In genomic region chr19:51640371-51640770, GRCh38 we compare ENCODE assay signal across 41 cellular contexts. TPM values are rescaled to one million over a fixed set of nuclear protein-coding genes. Genes with fewer than 3 reads are reported as not detected.
"Had no signal": no experiment of that assay in that cellular context is flagged by ENCODE, and none has a peak within 500 bp of the region (broad histone marks: within the 10 kb centered on the region; RNA-seq: fewer than 3 reads in every experiment).

No MANE protein-coding gene starts in this region.

- H3K36me3 Mint-ChIP-seq: activated CD4-positive, alpha-beta memory T cell treated with anti-CD3 and anti-CD28 coated beads for 36 hours; activated naive CD4-positive, alpha-beta T cell treated with anti-CD3 and anti-CD28 coated beads, Interleukin-2, amount 10 ng/mL, durations not matched to agents 7 days and 5 days; activated naive CD4-positive, alpha-beta T cell treated with anti-CD3 and anti-CD28 coated beads, Interleukin-2, amount 50 U/mL, for 24 hours; activated naive CD8-positive, alpha-beta T cell; activated naive CD8-positive, alpha-beta T cell treated with anti-CD3 and anti-CD28 coated beads, Interleukin-2, amount 10 ng/mL, durations not matched to agents 7 days and 5 days; brain had no signal

- H3K27me3 Mint-ChIP-seq: activated B cell treated with CpG ODN at 0.5 μM for 24 hours; activated naive CD4-positive, alpha-beta T cell treated with anti-CD3 and anti-CD28 coated beads, Interleukin-2, amount 50 U/mL, for 24 hours; activated naive CD8-positive, alpha-beta T cell treated with anti-CD3 and anti-CD28 coated beads, Interleukin-2, amount 50 U/mL, for 24 hours had no signal

- H3K4me3 ChIP-seq: ascending aorta, cardiac muscle cell had no signal

- H3K4me1 ChIP-seq: ascending aorta had no signal

- H3K4me1 Mint-ChIP-seq: activated naive CD4-positive, alpha-beta T cell treated with anti-CD3 and anti-CD28 coated beads, Interleukin-2, amount 10 ng/mL, durations not matched to agents 7 days and 5 days; activated naive CD4-positive, alpha-beta T cell treated with anti-CD3 and anti-CD28 coated beads, Interleukin-2, amount 50 U/mL, for 24 hours; activated naive CD8-positive, alpha-beta T cell treated with anti-CD3 and anti-CD28 coated beads, Interleukin-2, amount 50 U/mL, for 24 hours; activated T-helper 17 cell treated with anti-CD3 and anti-CD28 coated beads, Interleukin-2, amount 50 U/mL, for 72 hours; brain had no signal

- H3K9me3 ChIP-seq: ascending aorta had no signal

- H3K27ac ChIP-seq: ascending aorta, cardiac muscle cell, VCaP had no signal

- H3K4me3 Mint-ChIP-seq: activated B cell treated with CpG ODN at 0.5 μM for 24 hours; activated CD4-positive, alpha-beta memory T cell treated with anti-CD3 and anti-CD28 coated beads for 36 hours; activated CD4-positive, alpha-beta T cell treated with anti-CD3 and anti-CD28 coated beads, Interleukin-2, amount 10 ng/mL, durations not matched to agents 24 days and 14 days; activated CD8-positive, alpha-beta T cell treated with anti-CD3 and anti-CD28 coated beads for 36 hours; activated naive CD4-positive, alpha-beta T cell treated with anti-CD3 and anti-CD28 coated beads, Interleukin-2, amount 10 ng/mL, durations not matched to agents 7 days and 5 days; activated naive CD4-positive, alpha-beta T cell treated with anti-CD3 and anti-CD28 coated beads, Interleukin-2, amount 50 U/mL, for 24 hours; activated naive CD8-positive, alpha-beta T cell; activated naive CD8-positive, alpha-beta T cell treated with anti-CD3 and anti-CD28 coated beads, Interleukin-2, amount 10 ng/mL, durations not matched to agents 7 days and 5 days; activated naive CD8-positive, alpha-beta T cell treated with anti-CD3 and anti-CD28 coated beads, Interleukin-2, amount 50 U/mL, for 24 hours; activated T-cell treated with anti-CD3 and anti-CD28 coated beads, Interleukin-2, amount 50 U/mL, for 4 hours; activated T-cell treated with anti-CD3 and anti-CD28 coated beads, Interleukin-2, amount 50 U/mL, for 72 hours; activated T-helper 1 cell treated with anti-CD3 and anti-CD28 coated beads, Interleukin-12 subunit alpha, Interleukin-12 subunit beta, Interleukin-2, Interleukin-4 antibody, amounts not matched to agents 30 ng/mL and 10 ng/mL and 1 ng/mL, durations not matched to agents 14 hours and 24 hours and 36 hours; activated T-helper 17 cell treated with anti-CD3 and anti-CD28 coated beads, Interleukin-2, amount 50 U/mL, for 72 hours; brain; central memory CD8-positive, alpha-beta T cell; T-helper 1 cell treated with Interleukin-12 subunit alpha and Interleukin-12 subunit beta and Interleukin-4 antibody, amounts not matched to agents 30 μg/mL and 1 μg/mL, for 36 hours; T-helper 2 cell treated with Interferon-gamma antibody and Interleukin-4, amounts not matched to agents 5 μg/mL and 100 μg/mL, for 36 hours had no signal

- H3K36me3 ChIP-seq: ascending aorta, cardiac muscle cell had no signal

- H3K27me3 ChIP-seq: ascending aorta, cardiac muscle cell had no signal

- DNase-seq: activated B cell treated with CpG ODN at 0.5 μM for 24 hours; activated CD4-positive, alpha-beta memory T cell treated with anti-CD3 and anti-CD28 coated beads for 36 hours; activated CD4-positive, alpha-beta T cell treated with anti-CD3 and anti-CD28 coated beads for 4 hours; activated CD4-positive, alpha-beta T cell treated with anti-CD3 and anti-CD28 coated beads, Interleukin-2, amount 10 ng/mL, durations not matched to agents 24 days and 14 days; activated CD4-positive, alpha-beta T cell treated with anti-CD3 and anti-CD28 coated beads, Interleukin-2, amount 50 U/mL, for 1 hour; activated CD4-positive, alpha-beta T cell treated with anti-CD3 and anti-CD28 coated beads, Interleukin-2, amount 50 U/mL, for 4 hours; activated CD4-positive, CD25-positive, alpha-beta regulatory T cell treated with anti-CD3 and anti-CD28 coated beads, Interleukin-2, amount 50 U/mL, for 72 hours; activated CD8-positive, alpha-beta memory T cell treated with anti-CD3 and anti-CD28 coated beads, Interleukin-2, amount 50 U/mL, for 4 hours; activated CD8-positive, alpha-beta T cell treated with anti-CD3 and anti-CD28 coated beads for 36 hours; activated effector memory CD4-positive, alpha-beta T cell treated with anti-CD3 and anti-CD28 coated beads, Interleukin-2, amount 50 U/mL, for 16 hours; activated gamma-delta T cell treated with Interleukin-2 at 50 U/mL for 16 hours; activated naive CD4-positive, alpha-beta T cell treated with anti-CD3 and anti-CD28 coated beads, Interleukin-2, amount 10 ng/mL, durations not matched to agents 7 days and 5 days; activated naive CD4-positive, alpha-beta T cell treated with Interleukin-2 at 50 U/mL for 16 hours; activated naive CD8-positive, alpha-beta T cell treated with anti-CD3 and anti-CD28 coated beads, Interleukin-2, amount 10 ng/mL, durations not matched to agents 7 days and 5 days; activated naive CD8-positive, alpha-beta T cell treated with anti-CD3 and anti-CD28 coated beads, Interleukin-2, amount 50 U/mL, for 24 hours; activated T-cell treated with anti-CD3 and anti-CD28 coated beads for 4 hours; activated T-cell treated with anti-CD3 and anti-CD28 coated beads, Interleukin-2, amount 50 U/mL, for 1 hour; activated T-cell treated with anti-CD3 and anti-CD28 coated beads, Interleukin-2, amount 50 U/mL, for 4 hours; activated T-cell treated with anti-CD3 and anti-CD28 coated beads, Interleukin-2, amount 50 U/mL, for 72 hours; amygdala; anterior cingulate cortex; caudate nucleus; cerebellar nuclear complex; T-helper 1 cell; T-helper 2 cell; T-helper 9 cell had no signal

- H3K27ac Mint-ChIP-seq: activated B cell treated with CpG ODN at 0.5 μM for 24 hours; activated CD4-positive, alpha-beta memory T cell treated with anti-CD3 and anti-CD28 coated beads for 36 hours; activated CD4-positive, alpha-beta T cell treated with anti-CD3 and anti-CD28 coated beads, Interleukin-2, amount 10 ng/mL, durations not matched to agents 24 days and 14 days; activated CD8-positive, alpha-beta T cell treated with anti-CD3 and anti-CD28 coated beads for 36 hours; activated naive CD4-positive, alpha-beta T cell treated with anti-CD3 and anti-CD28 coated beads, Interleukin-2, amount 10 ng/mL, durations not matched to agents 7 days and 5 days; activated naive CD4-positive, alpha-beta T cell treated with anti-CD3 and anti-CD28 coated beads, Interleukin-2, amount 50 U/mL, for 24 hours; activated naive CD8-positive, alpha-beta T cell; activated naive CD8-positive, alpha-beta T cell treated with anti-CD3 and anti-CD28 coated beads, Interleukin-2, amount 10 ng/mL, durations not matched to agents 7 days and 5 days; activated naive CD8-positive, alpha-beta T cell treated with anti-CD3 and anti-CD28 coated beads, Interleukin-2, amount 50 U/mL, for 24 hours; activated T-cell treated with anti-CD3 and anti-CD28 coated beads, Interleukin-2, amount 50 U/mL, for 72 hours; activated T-helper 1 cell treated with anti-CD3 and anti-CD28 coated beads, Interleukin-12 subunit alpha, Interleukin-12 subunit beta, Interleukin-2, Interleukin-4 antibody, amounts not matched to agents 30 ng/mL and 10 ng/mL and 1 ng/mL, durations not matched to agents 14 hours and 24 hours and 36 hours; activated T-helper 17 cell treated with anti-CD3 and anti-CD28 coated beads, Interleukin-2, amount 50 U/mL, for 72 hours; brain; T-helper 1 cell treated with Interleukin-12 subunit alpha and Interleukin-12 subunit beta and Interleukin-4 antibody, amounts not matched to agents 30 μg/mL and 1 μg/mL, for 36 hours; T-helper 2 cell treated with Interferon-gamma antibody and Interleukin-4, amounts not matched to agents 5 μg/mL and 100 μg/mL, for 36 hours had no signal

- H3K9me3 Mint-ChIP-seq: activated B cell treated with CpG ODN at 0.5 μM for 24 hours; activated CD4-positive, alpha-beta T cell treated with anti-CD3 and anti-CD28 coated beads, Interleukin-2, amount 10 ng/mL, durations not matched to agents 24 days and 14 days; activated naive CD4-positive, alpha-beta T cell treated with anti-CD3 and anti-CD28 coated beads, Interleukin-2, amount 10 ng/mL, durations not matched to agents 7 days and 5 days; activated naive CD4-positive, alpha-beta T cell treated with anti-CD3 and anti-CD28 coated beads, Interleukin-2, amount 50 U/mL, for 24 hours; activated naive CD8-positive, alpha-beta T cell treated with anti-CD3 and anti-CD28 coated beads, Interleukin-2, amount 10 ng/mL, durations not matched to agents 7 days and 5 days; activated naive CD8-positive, alpha-beta T cell treated with anti-CD3 and anti-CD28 coated beads, Interleukin-2, amount 50 U/mL, for 24 hours; activated T-cell treated with anti-CD3 and anti-CD28 coated beads, Interleukin-2, amount 50 U/mL, for 4 hours; activated T-cell treated with anti-CD3 and anti-CD28 coated beads, Interleukin-2, amount 50 U/mL, for 72 hours; central memory CD8-positive, alpha-beta T cell had no signal

- ATAC-seq: activated CD8-positive, alpha-beta T cell treated with anti-CD3 and anti-CD28 coated beads for 36 hours; activated naive CD8-positive, alpha-beta T cell treated with anti-CD3 and anti-CD28 coated beads, Interleukin-2, amount 50 U/mL, for 24 hours; activated T-cell treated with anti-CD3 and anti-CD28 coated beads, Interleukin-2, amount 50 U/mL, for 4 hours; activated T-cell treated with anti-CD3 and anti-CD28 coated beads, Interleukin-2, amount 50 U/mL, for 72 hours; activated T-helper 17 cell treated with anti-CD3 and anti-CD28 coated beads, Interleukin-2, amount 50 U/mL, for 72 hours had no signal

- FAIRE-seq: bronchial epithelial cell, TTC549 had no signal

RNA-seq across cellular contexts. Expression of gene SIGLEC14, which starts 6.3 kb away (rescaled TPM):
- total RNA-seq: activated CD4-positive, alpha-beta memory T cell treated with anti-CD3 and anti-CD28 coated beads for 36 hours; activated CD4-positive, alpha-beta T cell treated with anti-CD3 and anti-CD28 coated beads, Interleukin-2, amount 10 ng/mL, durations not matched to agents 24 days and 14 days; activated CD8-positive, alpha-beta T cell treated with anti-CD3 and anti-CD28 coated beads for 36 hours; activated T-cell treated with anti-CD3 and anti-CD28 coated beads, Interleukin-2, amount 50 U/mL, for 4 hours; activated T-helper 1 cell treated with anti-CD3 and anti-CD28 coated beads, Interleukin-12 subunit alpha, Interleukin-12 subunit beta, Interleukin-2, Interleukin-4 antibody, amounts not matched to agents 30 ng/mL and 10 ng/mL and 1 ng/mL, durations not matched to agents 14 hours and 24 hours and 36 hours; activated T-helper 17 cell treated with anti-CD3 and anti-CD28 coated beads, Interleukin-2, amount 50 U/mL, for 72 hours; bronchial epithelial cell; cardiac muscle cell; chondrocyte had no signal
- polyA plus RNA-seq: cardiac muscle cell had no signal

RNA-seq across cellular contexts. Expression of gene SIGLEC5, which starts 10.2 kb away (rescaled TPM):
- total RNA-seq: activated CD4-positive, alpha-beta memory T cell treated with anti-CD3 and anti-CD28 coated beads for 36 hours; activated CD4-positive, alpha-beta T cell treated with anti-CD3 and anti-CD28 coated beads, Interleukin-2, amount 10 ng/mL, durations not matched to agents 24 days and 14 days; activated CD8-positive, alpha-beta memory T cell treated with anti-CD3 and anti-CD28 coated beads for 36 hours; activated CD8-positive, alpha-beta T cell treated with anti-CD3 and anti-CD28 coated beads for 36 hours; activated naive CD8-positive, alpha-beta T cell treated with anti-CD3 and anti-CD28 coated beads, Interleukin-2, amount 10 ng/mL, durations not matched to agents 7 days and 5 days; activated T-cell treated with anti-CD3 and anti-CD28 coated beads, Interleukin-2, amount 50 U/mL, for 72 hours; activated T-helper 1 cell treated with anti-CD3 and anti-CD28 coated beads, Interleukin-12 subunit alpha, Interleukin-12 subunit beta, Interleukin-2, Interleukin-4 antibody, amounts not matched to agents 30 ng/mL and 10 ng/mL and 1 ng/mL, durations not matched to agents 14 hours and 24 hours and 36 hours; activated T-helper 17 cell treated with anti-CD3 and anti-CD28 coated beads, Interleukin-2, amount 50 U/mL, for 72 hours; ascending aorta; bronchial epithelial cell; cardiac muscle cell; chondrocyte had no signal
- polyA plus RNA-seq: cardiac muscle cell had no signal
